ENCODE assay signal across 9 cellular contexts in the genomic region with DNA sequence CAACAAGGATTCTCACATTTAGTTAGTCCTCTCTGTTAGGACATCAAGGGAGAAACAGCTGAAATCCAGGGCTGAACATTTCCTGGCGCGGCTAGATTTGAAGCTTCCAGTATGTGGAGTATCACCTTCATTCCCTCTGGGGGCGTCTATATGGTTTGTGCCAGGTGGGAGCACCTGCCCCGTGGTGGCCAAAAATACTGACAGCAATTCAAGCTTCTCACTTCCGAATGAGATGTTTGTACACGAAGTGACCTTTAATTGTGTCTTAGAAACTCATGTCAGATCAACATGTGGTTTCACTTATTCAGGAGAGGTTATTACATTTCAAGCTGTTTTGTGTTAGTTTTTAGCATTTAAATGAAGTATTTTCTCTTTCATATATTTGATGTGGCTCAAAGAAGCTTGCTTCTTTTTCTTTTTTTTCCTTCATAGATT.
DNase-seq lines count a peak whose midpoint lies in the region; ATAC-seq and TF ChIP-seq lines count a peak whose summit lies in the region.
"Had no signal": no experiment of that assay in that cellular context is flagged by ENCODE, and none has a peak within 500 bp of the region (broad histone marks: within the 10 kb centered on the region; RNA-seq: fewer than 3 reads in every experiment).

No MANE protein-coding gene starts in this region.

- ATAC-seq in left lobe of liver (no peak), GM21717 (IDR thresholded peaks at IDR 0.05; ENCODE audit: unreplicated experiment) (no peak), GM18909 (IDR thresholded peaks at IDR 0.05; ENCODE audit: poor library complexity, unreplicated experiment) (no peak)

- H3K9me3 ChIP-seq in tibial artery: no peaks in the 10 kb centered on the region

- intact Hi-C loops in tibial artery (cut with DNase I; ENCODE audit: low total_unique reads): no loop called here

- DNase-seq in activated CD4-positive, alpha-beta T cell treated with anti-CD3 and anti-CD28 coated beads for 48 hours: peak; percentile 19
- no peak for DNase-seq in activated CD4-positive, alpha-beta T cell treated with anti-CD3 and anti-CD28 coated beads, Interleukin-2, amount 50 U/mL, for 4 hours
- DNase-seq in activated CD8-positive, alpha-beta memory T cell treated with anti-CD3 and anti-CD28 coated beads, Interleukin-2, amount 50 U/mL, for 4 hours: peak; percentile 28
- peak; percentile 40 for DNase-seq in left lobe of liver (ENCODE audit: low spot score)
- no peak for DNase-seq in tibial artery
- DNase-seq in COR-L47 (lab: John Stamatoyannopoulos, UW): no peak

- no peak overlapping the region for H3K4me3 ChIP-seq in tibial artery

- H3K27me3 ChIP-seq in tibial artery: no peaks in the 10 kb centered on the region

- peaks cover 0 to 35% (median 22%) of the 10 kb centered on the region in 4 donors for H3K4me1 ChIP-seq in tibial artery

- H3K27ac ChIP-seq in tibial artery: peak overlapping the region; percentile 55 to 64
- H3K27ac ChIP-seq: epithelial cell of prostate had no signal

- H3K36me3 ChIP-seq in tibial artery: no peaks in the 10 kb centered on the region

- TF ChIP-seq CTCF in tibial artery (IDR thresholded peaks at IDR 0.05): no peak

Comparison
In these comparisons a context has a peak if more than half of its experiments do, and no peak if none do; other contexts are left out.
1. DNase-seq: peak in activated CD4-positive, alpha-beta T cell treated with anti-CD3 and anti-CD28 coated beads for 48 hours (single experiment), activated CD8-positive, alpha-beta memory T cell treated with anti-CD3 and anti-CD28 coated beads, Interleukin-2, amount 50 U/mL, for 4 hours (single experiment) and left lobe of liver (single experiment); none in activated CD4-positive, alpha-beta T cell treated with anti-CD3 and anti-CD28 coated beads, Interleukin-2, amount 50 U/mL, for 4 hours (0 of 2), tibial artery (0 of 2) and COR-L47 (single experiment).